In the genomic region with DNA sequence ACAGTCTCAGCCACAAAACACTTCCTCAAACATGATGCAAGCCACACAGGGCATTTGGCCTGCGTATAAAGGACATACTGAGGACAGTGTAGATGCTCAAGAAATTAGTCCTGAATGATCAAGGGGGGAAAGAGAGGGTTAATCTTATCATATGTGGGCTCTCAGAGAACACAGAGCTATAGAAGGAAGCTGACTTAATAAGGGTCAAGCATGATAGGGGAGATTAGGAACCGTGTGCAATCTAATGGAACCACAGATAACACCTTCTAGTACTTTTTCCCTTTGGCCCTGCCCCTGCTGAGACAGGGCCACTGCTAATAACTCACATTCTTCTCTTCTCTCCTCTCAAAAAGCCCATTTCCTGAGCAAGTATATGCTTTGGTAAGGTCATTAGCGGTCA, we compare ENCODE assay signal across 10 cellular contexts.
"Had no signal": no experiment of that assay in that cellular context is flagged by ENCODE, and none has a peak within 500 bp of the region (broad histone marks: within the 10 kb centered on the region; RNA-seq: fewer than 3 reads in every experiment).

No MANE protein-coding gene starts in this region.

- ATAC-seq: heart left ventricle, natural killer cell, sciatic nerve had no signal

- H3K4me3 ChIP-seq: heart left ventricle, skin epidermis had no signal

- H3K9me3 ChIP-seq: heart left ventricle had no signal

- H3K27ac ChIP-seq: heart left ventricle, skin epidermis had no signal

- H3K27me3 ChIP-seq: heart left ventricle had no signal

- DNase-seq: foreskin melanocyte; heart left ventricle; hypothalamus; kidney glomerular epithelial cell; natural killer cell; posterior cingulate gyrus; stimulated activated CD4-positive, alpha-beta T cell treated with anti-CD3 and anti-CD28 coated beads, Interleukin-2, amount 100 ng/mL, for 48 hours; stimulated activated naive CD4-positive, alpha-beta T cell treated with Interleukin-2 at 50 U/mL for 16 hours had no signal
